Comparison of ENCODE assay signal across 20 cellular contexts in the genomic region with DNA sequence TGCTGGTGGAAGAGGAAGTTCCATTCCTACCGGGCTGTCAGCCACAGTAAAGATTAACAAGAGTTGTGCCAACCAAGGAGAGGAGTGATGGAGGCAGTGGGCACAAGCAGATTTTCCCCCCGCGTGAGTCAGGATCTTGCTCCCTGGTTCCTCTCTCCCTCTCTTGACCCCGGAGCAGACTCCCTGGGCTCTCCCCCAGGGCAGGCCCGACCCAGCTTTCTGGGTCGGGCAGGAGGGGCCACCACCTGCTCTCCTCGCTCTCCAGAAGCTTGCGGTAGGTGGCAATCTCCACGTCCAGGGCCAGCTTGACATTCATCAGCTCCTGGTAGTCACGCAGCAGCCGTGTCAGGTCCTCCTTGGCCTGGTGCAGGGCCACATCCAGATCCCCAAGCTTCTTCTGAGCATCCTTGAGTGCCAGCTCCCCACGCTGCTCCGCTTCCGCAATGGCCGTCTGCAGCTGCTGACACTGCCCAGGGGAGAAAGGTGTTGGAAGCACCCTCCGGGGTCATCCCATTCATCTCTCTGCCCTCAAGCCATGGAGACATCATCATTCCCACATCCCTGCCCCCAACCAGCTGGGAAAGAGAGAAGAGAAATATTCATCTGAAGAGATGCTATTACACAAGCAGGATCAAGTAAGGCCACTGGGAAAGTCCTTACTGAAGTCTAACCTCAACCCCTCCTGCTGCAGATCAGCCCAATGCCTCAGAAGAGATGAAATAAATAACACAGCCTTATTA. TPM values are rescaled to one million over a fixed set of nuclear protein-coding genes. Genes with fewer than 3 reads are reported as not detected.
"Had no signal": no experiment of that assay in that cellular context is flagged by ENCODE, and none has a peak within 500 bp of the region (broad histone marks: within the 10 kb centered on the region; RNA-seq: fewer than 3 reads in every experiment).

No MANE protein-coding gene starts in this region.

- H3K27me3 ChIP-seq: ovary, thyroid gland, upper lobe of left lung, uterus had no signal

- H3K36me3 ChIP-seq: esophagus muscularis mucosa, gastrocnemius medialis, heart right ventricle, left lung, lower lobe of right lung, ovary, thyroid gland, upper lobe of left lung, uterus had no signal

- ATAC-seq: effector memory CD8-positive, alpha-beta T cell; gastrocnemius medialis; heart right ventricle; naive thymus-derived CD8-positive, alpha-beta T cell; right cardiac atrium had no signal

- DNase-seq: effector memory CD8-positive, alpha-beta T cell; gastrocnemius medialis; heart right ventricle; hypothalamus; islet precursor cell; left lung; lower lobe of right lung; midbrain; naive thymus-derived CD8-positive, alpha-beta T cell; ovary; right cardiac atrium; stimulated activated CD4-positive, alpha-beta T cell treated with anti-CD3 and anti-CD28 coated beads, Interleukin-12 subunit alpha, Interleukin-12 subunit beta, amount 100 ng/mL, for 4 hours; stimulated activated naive CD4-positive, alpha-beta T cell treated with Interleukin-2 at 50 U/mL for 16 hours; thyroid gland; uterus had no signal

- H3K9me3 ChIP-seq: esophagus muscularis mucosa, gastrocnemius medialis, heart right ventricle, left lung, lower lobe of right lung, ovary, thyroid gland, upper lobe of left lung, uterus had no signal

- H3K4me1 ChIP-seq: gastrocnemius medialis, heart right ventricle, left lung, uterus had no signal

- H3K27ac ChIP-seq: epithelial cell of prostate, esophagus muscularis mucosa, gastrocnemius medialis, heart right ventricle, left lung, lower lobe of right lung, ovary, thyroid gland, upper lobe of left lung, uterus had no signal

- H3K4me3 ChIP-seq: esophagus muscularis mucosa, gastrocnemius medialis, heart right ventricle, left lung, lower lobe of right lung, ovary, thyroid gland, upper lobe of left lung, uterus had no signal

RNA-seq across cellular contexts. Expression of gene KRT4, which starts 9.0 kb away (rescaled TPM):
- total RNA-seq: fibroblast of villous mesenchyme; gastrocnemius medialis; heart right ventricle; naive thymus-derived CD8-positive, alpha-beta T cell; right cardiac atrium; uterus had no signal

RNA-seq across cellular contexts. Expression of gene KRT79, which starts 11.2 kb away (rescaled TPM):
- total RNA-seq: esophagus muscularis mucosa; fibroblast of villous mesenchyme; gastrocnemius medialis; heart right ventricle; naive thymus-derived CD8-positive, alpha-beta T cell; ovary; progenitor cell of endocrine pancreas; right cardiac atrium; thyroid gland; uterus had no signal

RNA-seq across cellular contexts. Expression of gene KRT78, which starts 25.9 kb away (rescaled TPM):
- total RNA-seq: fibroblast of villous mesenchyme; gastrocnemius medialis; heart right ventricle; left lung; lower lobe of right lung; naive thymus-derived CD8-positive, alpha-beta T cell; progenitor cell of endocrine pancreas; right cardiac atrium; uterus had no signal

RNA-seq across cellular contexts. Expression of gene KRT3, which starts 27.0 kb away (rescaled TPM):
- total RNA-seq: esophagus muscularis mucosa; fibroblast of villous mesenchyme; gastrocnemius medialis; heart right ventricle; left lung; lower lobe of right lung; naive thymus-derived CD8-positive, alpha-beta T cell; ovary; progenitor cell of endocrine pancreas; right cardiac atrium; thyroid gland; upper lobe of left lung; uterus had no signal

RNA-seq across cellular contexts. Expression of gene KRT76, which starts 45.8 kb away (rescaled TPM):
- total RNA-seq: esophagus muscularis mucosa; fibroblast of villous mesenchyme; gastrocnemius medialis; heart right ventricle; left lung; lower lobe of right lung; naive thymus-derived CD8-positive, alpha-beta T cell; ovary; progenitor cell of endocrine pancreas; right cardiac atrium; thyroid gland; upper lobe of left lung; uterus had no signal
